32 cellular contexts compared by ENCODE assay signal in genomic region chr5:68306361-68307014, GRCh38.
DNase-seq lines count a peak whose midpoint lies in the region; FAIRE-seq and TF ChIP-seq lines count a peak whose summit lies in the region.
"Had no signal": no experiment of that assay in that cellular context is flagged by ENCODE, and none has a peak within 500 bp of the region (broad histone marks: within the 10 kb centered on the region; RNA-seq: fewer than 3 reads in every experiment).

No MANE protein-coding gene starts in this region.

- no peaks in the 10 kb centered on the region for H4K20me1 ChIP-seq in mammary epithelial cell (ENCODE audit: insufficient read depth, low read length)
- H4K20me1 ChIP-seq in keratinocyte (ENCODE audit: control insufficient read depth, extremely low read depth, insufficient read depth, low read length) = no peaks in the 10 kb centered on the region
- no peaks in the 10 kb centered on the region for H4K20me1 ChIP-seq in neural cell (ENCODE audit: insufficient read depth)
- no peaks in the 10 kb centered on the region for H4K20me1 ChIP-seq in GM23248 (ENCODE audit: insufficient read depth)

- H3K36me3 Mint-ChIP-seq in type B pancreatic cell = no peaks in the 10 kb centered on the region
- H3K36me3 Mint-ChIP-seq: natural killer cell treated with Interleukin-12 subunit alpha and Interleukin-12 subunit beta and Interleukin-15 and Interleukin-18, amount 100 ng/mL, for 72 hours had no signal

- H3K4me2 ChIP-seq in mammary epithelial cell (ENCODE audit: insufficient read depth, low read depth, low read length) = peak overlapping the region; percentile 50
- peak overlapping the region; percentile 29 for H3K4me2 ChIP-seq in keratinocyte (ENCODE audit: control insufficient read depth, extremely low read depth, insufficient read depth, low read depth, low read length)
- no peak overlapping the region for H3K4me2 ChIP-seq in neural cell (ENCODE audit: low read length)
- H3K4me2 ChIP-seq in GM23248 (ENCODE audit: unreplicated experiment) = no peak overlapping the region
- H3K4me2 ChIP-seq: KMS-11 had no signal

- H3K9me2 ChIP-seq in neural cell (ENCODE audit: insufficient read depth, low read length) = no peaks in the 10 kb centered on the region
- no peaks in the 10 kb centered on the region for H3K9me2 ChIP-seq in GM23248 (ENCODE audit: insufficient read depth)

- BruUV-seq in mammary epithelial cell (replicated peaks; lab: Mats Ljungman, UMichigan) = no TSS peak

- dilution Hi-C loops in mammary epithelial cell (cut with HindIII; ENCODE audit: low sequenced_read_pairs) (no loop called here), keratinocyte (cut with MboI; ENCODE audit: extremely low pct_ligation_motif_present, low sequenced_read_pairs) (no loop called here)

- H2AFZ ChIP-seq in mammary epithelial cell (ENCODE audit: low read depth, low read length) = peak overlapping the region; percentile 81
- peak overlapping the region; percentile 48 for H2AFZ ChIP-seq in keratinocyte (ENCODE audit: control insufficient read depth, low read length)
- no peak overlapping the region for H2AFZ ChIP-seq in neural cell (ENCODE audit: low read depth, low read length)
- no peak overlapping the region for H2AFZ ChIP-seq in GM23248

- peaks cover 24% of the 10 kb centered on the region for H3K27me3 Mint-ChIP-seq in type B pancreatic cell
- H3K27me3 Mint-ChIP-seq: activated CD4-positive, alpha-beta memory T cell treated with anti-CD3 and anti-CD28 coated beads for 36 hours; natural killer cell treated with Interleukin-12 subunit alpha and Interleukin-12 subunit beta and Interleukin-15 and Interleukin-18, amount 100 ng/mL, for 72 hours had no signal

- peaks cover 6% of the 10 kb centered on the region for H3K9me1 ChIP-seq in keratinocyte (ENCODE audit: control insufficient read depth, extremely low read depth, insufficient read depth, low read length)

- in situ Hi-C loops in mammary epithelial cell (cut with MboI; ENCODE audit: low sequenced_read_pairs in 2 of 2) = no loop called here
- in situ Hi-C loops in GM23248 (cut with MboI) = no loop called here

- TF ChIP-seq CTCF in mammary epithelial cell (conservative IDR thresholded peaks at IDR 0.05 in 1 of 2, IDR thresholded peaks at IDR 0.05 in 1 of 2; ENCODE audit: extremely low read depth in 1 of 2, insufficient read depth in 1 of 2, low read depth in 1 of 2, low read length in 2 of 2) (no peak), keratinocyte (optimal IDR thresholded peaks at IDR 0.05 in 1 of 3, IDR thresholded peaks at IDR 0.05 in 1 of 3, conservative IDR thresholded peaks at IDR 0.05 in 1 of 3; ENCODE audit: extremely low read depth in 1 of 3, insufficient read depth in 2 of 3, low read length in 3 of 3) (no peak), neural cell (IDR thresholded peaks at IDR 0.05; ENCODE audit: poor library complexity, severe bottlenecking) (no peak), type B pancreatic cell (conservative IDR thresholded peaks at IDR 0.05) (no peak)

- FAIRE-seq in keratinocyte (lab: Jason Lieb, UNC) = no peak
- FAIRE-seq: endothelial cell of umbilical vein, G401.6, small intestine had no signal

- H3K4me1 Mint-ChIP-seq in type B pancreatic cell (ENCODE audit: unreplicated experiment) = peaks cover 35% of the 10 kb centered on the region

- H3K79me2 ChIP-seq in mammary epithelial cell (ENCODE audit: insufficient read depth, low read length) (no peaks in the 10 kb centered on the region), keratinocyte (ENCODE audit: control insufficient read depth, insufficient read depth, low read length) (no peaks in the 10 kb centered on the region), neural cell (replicated peaks; ENCODE audit: insufficient read depth, low read length) (no peaks in the 10 kb centered on the region), GM23248 (ENCODE audit: insufficient read depth) (no peaks in the 10 kb centered on the region)

- peaks cover 27% of the 10 kb centered on the region for H3K4me1 ChIP-seq in mammary epithelial cell (ENCODE audit: insufficient read depth, low read length)
- H3K4me1 ChIP-seq in keratinocyte (ENCODE audit: control insufficient read depth, extremely low read depth, insufficient read depth, low read length) = peaks cover 25% of the 10 kb centered on the region
- peaks cover 6% of the 10 kb centered on the region for H3K4me1 ChIP-seq in GM23248 (ENCODE audit: insufficient read depth)
- H3K4me1 ChIP-seq: testis had no signal

- no peak for TF ChIP-seq RAD21 in neural cell (conservative IDR thresholded peaks at IDR 0.05)

- TF ChIP-seq EP300 in neural cell (conservative IDR thresholded peaks at IDR 0.05; ENCODE audit: poor library complexity, severe bottlenecking) = no peak

- CTCF ChIA-PET in mammary epithelial cell (lab: Charles Lee; ENCODE audit: low non-redundant PET) = interaction anchor here (0.6 kb wide), 1 partner anchor 689 kb away, joined by 7 read pairs; no protein-coding TSS in a partner anchor

- H3K36me3 ChIP-seq in mammary epithelial cell (ENCODE audit: insufficient read depth, low read length) = no peaks in the 10 kb centered on the region
- no peaks in the 10 kb centered on the region for H3K36me3 ChIP-seq in keratinocyte (ENCODE audit: control insufficient read depth in 2 of 2, extremely low read depth in 1 of 2, insufficient read depth in 2 of 2, low read length in 2 of 2)
- H3K36me3 ChIP-seq in neural cell (ENCODE audit: insufficient read depth, low read length) = no peaks in the 10 kb centered on the region
- H3K36me3 ChIP-seq in GM23248 (ENCODE audit: low read depth) = 0 out of 2 replicates have a peak, but pooled peaks cover 3% of the 10 kb centered on the region
- H3K36me3 ChIP-seq: ovary had no signal

- H3K27ac ChIP-seq in mammary epithelial cell (ENCODE audit: insufficient read depth, low read depth, low read length) (no peak overlapping the region), keratinocyte (ENCODE audit: control insufficient read depth, insufficient read depth, low read length) (no peak overlapping the region), neural cell (ENCODE audit: low read length) (peak overlapping the region; percentile 6), GM23248 (no peak overlapping the region)
- H3K27ac ChIP-seq: KMS-11, ovary, right atrium auricular region, testis had no signal

- H3K9me3 Mint-ChIP-seq in type B pancreatic cell = no peaks in the 10 kb centered on the region
- H3K9me3 Mint-ChIP-seq: activated CD4-positive, alpha-beta memory T cell treated with anti-CD3 and anti-CD28 coated beads for 36 hours; activated T-helper 1 cell treated with anti-CD3 and anti-CD28 coated beads, Interleukin-12 subunit alpha, Interleukin-12 subunit beta, Interleukin-2, Interleukin-4 antibody, amounts not matched to agents 30 ng/mL and 10 ng/mL and 1 ng/mL, durations not matched to agents 14 hours and 24 hours and 36 hours; natural killer cell treated with Interleukin-12 subunit alpha and Interleukin-12 subunit beta and Interleukin-15 and Interleukin-18, amount 100 ng/mL, for 72 hours had no signal

- 13% methylated on average over 7 of the region's 7 CpGs for WGBS in mammary epithelial cell (ENCODE audit: low coverage, missing lambda C conversion rate)
- 64 to 69% methylated on average over 7 of the region's 7 CpGs for WGBS in GM23248 (ENCODE audit: low coverage in 1 of 2, low lambda C conversion rate in 2 of 2, missing lambda C conversion rate in 2 of 2), 2 experiments

- H3F3A ChIP-seq in neural cell (ENCODE audit: insufficient read depth, low read length, poor library complexity, severe bottlenecking) (no peaks in the 10 kb centered on the region), GM23248 (ENCODE audit: insufficient read depth) (peaks cover 5% of the 10 kb centered on the region; the same call in 1 of the 2 replicates)

- peak overlapping the region; percentile 13 for H3K4me3 Mint-ChIP-seq in type B pancreatic cell
- H3K4me3 Mint-ChIP-seq: activated CD4-positive, alpha-beta memory T cell treated with anti-CD3 and anti-CD28 coated beads for 36 hours; activated T-helper 1 cell treated with anti-CD3 and anti-CD28 coated beads, Interleukin-12 subunit alpha, Interleukin-12 subunit beta, Interleukin-2, Interleukin-4 antibody, amounts not matched to agents 30 ng/mL and 10 ng/mL and 1 ng/mL, durations not matched to agents 14 hours and 24 hours and 36 hours; natural killer cell treated with Interleukin-12 subunit alpha and Interleukin-12 subunit beta and Interleukin-15 and Interleukin-18, amount 100 ng/mL, for 72 hours had no signal

- H3K27me3 ChIP-seq in mammary epithelial cell (ENCODE audit: insufficient read depth, low read length) (no peaks in the 10 kb centered on the region), keratinocyte (ENCODE audit: control insufficient read depth, extremely low read depth, insufficient read depth, low read length) (no peaks in the 10 kb centered on the region), neural cell (ENCODE audit: insufficient read depth, low read depth, low read length) (no peaks in the 10 kb centered on the region), GM23248 (replicated peaks; ENCODE audit: insufficient read depth) (no peaks in the 10 kb centered on the region)
- H3K27me3 ChIP-seq: ovary, right atrium auricular region, testis had no signal

- H3K4me3 ChIP-seq in mammary epithelial cell (replicated peaks in 1 of 3; ENCODE audit: insufficient read depth in 1 of 3, low read depth in 2 of 3, low read length in 3 of 3) (no peak overlapping the region), keratinocyte (ENCODE audit: control insufficient read depth in 2 of 3, extremely low read depth in 1 of 3, insufficient read depth in 2 of 3, low read depth in 1 of 3, low read length in 3 of 3) (no peak overlapping the region), neural cell (ENCODE audit: low read length) (no peak overlapping the region), GM23248 (no peak overlapping the region)
- H3K4me3 ChIP-seq: ovary, right atrium auricular region, testis had no signal

- H3K27ac Mint-ChIP-seq in type B pancreatic cell = peak overlapping the region; percentile 54
- H3K27ac Mint-ChIP-seq: activated CD4-positive, alpha-beta memory T cell treated with anti-CD3 and anti-CD28 coated beads for 36 hours; activated T-helper 1 cell treated with anti-CD3 and anti-CD28 coated beads, Interleukin-12 subunit alpha, Interleukin-12 subunit beta, Interleukin-2, Interleukin-4 antibody, amounts not matched to agents 30 ng/mL and 10 ng/mL and 1 ng/mL, durations not matched to agents 14 hours and 24 hours and 36 hours; natural killer cell treated with Interleukin-12 subunit alpha and Interleukin-12 subunit beta and Interleukin-15 and Interleukin-18, amount 100 ng/mL, for 72 hours had no signal

- intact Hi-C loops in mammary epithelial cell (cut with micrococcal nuclease) = no loop called here

- H3K9me3 ChIP-seq in mammary epithelial cell (replicated peaks; ENCODE audit: insufficient read depth, low read length) = no peaks in the 10 kb centered on the region
- no peaks in the 10 kb centered on the region for H3K9me3 ChIP-seq in keratinocyte (ENCODE audit: control insufficient read depth, low read depth, low read length)
- H3K9me3 ChIP-seq in neural cell (ENCODE audit: low read length) = no peaks in the 10 kb centered on the region
- no peaks in the 10 kb centered on the region for H3K9me3 ChIP-seq in GM23248 (ENCODE audit: low read depth)
- H3K9me3 ChIP-seq: ovary, right atrium auricular region, testis had no signal

- H3K9ac ChIP-seq in mammary epithelial cell (ENCODE audit: insufficient read depth, low read length) (no peak overlapping the region), keratinocyte (ENCODE audit: control insufficient read depth, extremely low read depth, insufficient read depth, low read length) (no peak overlapping the region), neural cell (ENCODE audit: low read length) (no peak overlapping the region), GM23248 (no peak overlapping the region)
- H3K9ac ChIP-seq: KMS-11 had no signal

- no peak for DNase-seq in mammary epithelial cell
- no peak for DNase-seq in keratinocyte (ENCODE audit: low read depth, low spot score)
- no peak for DNase-seq in type B pancreatic cell (ENCODE audit: extremely low spot score, unreplicated experiment)
- DNase-seq in NCI-H2196 (lab: John Stamatoyannopoulos, UW; ENCODE audit: unreplicated experiment) = no peak
- DNase-seq in NCI-H748 (lab: John Stamatoyannopoulos, UW; ENCODE audit: unreplicated experiment) = no peak
- no peak for DNase-seq in GM23248
- DNase-seq: activated CD4-positive, alpha-beta memory T cell treated with anti-CD3 and anti-CD28 coated beads for 36 hours; activated CD4-positive, CD25-positive, alpha-beta regulatory T cell treated with anti-CD3 and anti-CD28 coated beads, Interleukin-2, amount 50 U/mL, for 72 hours; activated CD8-positive, alpha-beta memory T cell treated with anti-CD3 and anti-CD28 coated beads, Interleukin-2, amount 50 U/mL, for 4 hours; activated naive CD4-positive, alpha-beta T cell treated with Interleukin-2 at 50 U/mL for 16 hours; cerebellar nuclear complex; COR-L47; DMS79; H7; left ventricle myocardium superior; MM.1S; NCI-H2029; NCI-H2227 treated with DMSO at 0.1 percent for 48 hours; NCI-H69; ovary; Right ventricle myocardium superior; small intestine; stimulated activated naive CD4-positive, alpha-beta T cell; T-helper 2 cell; testis had no signal

Comparison
In these comparisons a context has a peak if more than half of its experiments do, and no peak if none do; other contexts are left out.
1. H2AFZ ChIP-seq: peak in mammary epithelial cell (single experiment) and keratinocyte (single experiment); none in neural cell (single experiment) and GM23248 (single experiment).
2. H3K4me2 ChIP-seq: peak in mammary epithelial cell (single experiment) and keratinocyte (single experiment); none in neural cell (single experiment) and GM23248 (single experiment).